9 cellular contexts compared by ENCODE assay signal in the genomic region with DNA sequence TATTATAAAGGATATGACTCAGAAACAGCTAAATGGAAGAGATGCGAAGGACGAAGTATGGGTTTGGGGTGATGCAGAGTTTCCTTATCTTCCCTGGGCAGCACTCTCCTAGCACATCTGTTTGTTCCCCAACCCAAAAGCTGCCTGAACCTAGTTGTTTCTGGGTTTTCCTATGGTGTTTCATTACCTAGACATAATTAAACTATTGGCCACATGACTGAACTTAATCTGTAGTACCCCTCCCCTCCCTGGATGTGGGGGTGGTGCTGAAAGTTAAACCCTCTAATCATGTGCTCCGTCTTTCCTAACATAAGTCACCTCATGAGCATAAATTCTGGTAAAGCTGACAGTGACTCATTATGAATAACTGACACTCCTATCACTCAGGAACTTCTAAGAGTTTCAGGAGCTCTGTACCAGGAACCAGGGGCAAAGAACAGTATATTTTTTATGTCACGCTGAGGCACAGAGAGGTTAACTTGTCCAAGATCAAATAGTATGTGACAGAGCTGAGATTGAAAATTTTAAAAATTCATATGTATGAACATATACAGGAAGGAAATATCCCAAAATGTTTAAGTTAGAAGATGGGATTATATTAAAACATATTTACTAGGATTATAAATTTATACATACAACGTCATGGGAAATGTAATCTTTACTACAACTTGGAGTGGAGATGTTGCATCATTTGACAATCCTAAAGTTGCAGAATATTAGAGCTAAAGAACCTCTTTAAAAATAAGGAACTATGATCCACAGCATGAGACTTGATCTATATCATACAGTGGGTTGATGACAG. TPM values are rescaled to one million over a fixed set of nuclear protein-coding genes. Genes with fewer than 3 reads are reported as not detected.
DNase-seq lines count a peak whose midpoint lies in the region; ATAC-seq, FAIRE-seq and TF ChIP-seq lines count a peak whose summit lies in the region.
"Had no signal": no experiment of that assay in that cellular context is flagged by ENCODE, and none has a peak within 500 bp of the region (broad histone marks: within the 10 kb centered on the region; RNA-seq: fewer than 3 reads in every experiment).

No MANE protein-coding gene starts in this region.

- FAIRE-seq in GM12878 (lab: Jason Lieb, UNC): no peak

- H3K4me1 ChIP-seq in PC-9 (replicated peaks; ENCODE audit: insufficient read depth): peaks cover 49% of the 10 kb centered on the region
- H3K4me1 ChIP-seq in GM12878 (ENCODE audit: control insufficient read depth, insufficient read depth, low read length): no peaks in the 10 kb centered on the region
- peaks cover 12% of the 10 kb centered on the region for H3K4me1 ChIP-seq in smooth muscle cell (ENCODE audit: low read depth)

- DNase-seq in GM03348 (ENCODE audit: low spot score) (peak; percentile 16), PC-9 (peak; percentile 33 to 86), GM12878 (ENCODE audit: low read depth, low spot score) (no peak), smooth muscle cell (lab: John Stamatoyannopoulos, UW; ENCODE audit: unreplicated experiment) (no peak), G401 (ENCODE audit: low spot score) (no peak), inferior parietal cortex (ENCODE audit: extremely low spot score) (no peak)
- DNase-seq: heart right ventricle had no signal

- BruUV-seq in PC-9 (replicated peaks; lab: Mats Ljungman, UMichigan) (no TSS peak), GM12878 (replicated peaks; lab: Mats Ljungman, UMichigan) (no TSS peak)

- H3K9me2 ChIP-seq in PC-9 (ENCODE audit: insufficient read depth): no peaks in the 10 kb centered on the region

- no peak for TF ChIP-seq RAD21 in GM12878 (IDR thresholded peaks at IDR 0.05; ENCODE audit: insufficient read depth, low read depth, low read length)

- CTCF ChIA-PET in PC-9 (lab: Charles Lee): interaction anchor here (0.5 to 1.0 kb wide), 5 partner anchors 38 to 577 kb away, joined by 3 to 6 read pairs (median 3); no protein-coding TSS in a partner anchor
- CTCF ChIA-PET in GM12878 (lab: Yijun Ruan, JAX): interaction anchor here (0.9 to 2.7 kb wide), 3 partner anchors 61 to 71 kb away, joined by 3 to 13 read pairs (median 7); no protein-coding TSS in a partner anchor

- H3K27ac ChIP-seq in PC-9: peak overlapping the region; percentile 85
- H3K27ac ChIP-seq in GM12878 (ENCODE audit: control insufficient read depth, insufficient read depth): no peak overlapping the region
- no peak overlapping the region for H3K27ac ChIP-seq in smooth muscle cell (ENCODE audit: low read depth)

- in situ Hi-C loops in GM12878 (cut with MboI): no loop called here
- in situ Hi-C loops in G401 (cut with HindIII; ENCODE audit: low sequenced_read_pairs): no loop called here

- intact Hi-C loops in PC-9 (cut with micrococcal nuclease; ENCODE audit: unreplicated experiment) (loop anchor here (1.0 kb wide), 1 partner anchor 15 kb away; no protein-coding TSS in a partner anchor), GM12878 (cut with micrococcal nuclease; ENCODE audit: unreplicated experiment) (no loop called here)

- H3K9ac ChIP-seq in GM12878 (ENCODE audit: control insufficient read depth, insufficient read depth, low read length): no peak overlapping the region
- no peak overlapping the region for H3K9ac ChIP-seq in smooth muscle cell (ENCODE audit: low read depth)

- ATAC-seq in GM12878 (no peak), GM21423 (IDR thresholded peaks at IDR 0.05; ENCODE audit: unreplicated experiment) (no peak), GM21717 (IDR thresholded peaks at IDR 0.05; ENCODE audit: unreplicated experiment) (no peak)

- H3F3A ChIP-seq in PC-9 (ENCODE audit: insufficient read depth, low read depth) (peaks cover 15% of the 10 kb centered on the region), smooth muscle cell (ENCODE audit: low read depth) (no peaks in the 10 kb centered on the region)

- TF ChIP-seq CTCF in PC-9 (conservative IDR thresholded peaks at IDR 0.05) (no peak), GM12878 (IDR thresholded peaks at IDR 0.05 in 2 of 3, conservative IDR thresholded peaks at IDR 0.05 in 1 of 3; ENCODE audit: control insufficient read depth in 2 of 3, extremely low read depth in 1 of 3, insufficient read depth in 1 of 3, low read depth in 3 of 3, low read length in 3 of 3) (no peak), smooth muscle cell (IDR thresholded peaks at IDR 0.05; ENCODE audit: borderline replicate concordance, insufficient read depth, poor library complexity, severe bottlenecking) (no peak)

- WGBS in GM12878 (ENCODE audit: insufficient coverage, insufficient replicate concordance, low lambda C conversion rate, missing lambda C conversion rate): 75% methylated on average over 5 of the region's 5 CpGs
- WGBS in smooth muscle cell (ENCODE audit: low lambda C conversion rate): 59% methylated on average over 5 of the region's 5 CpGs

- SMC1A ChIA-PET in GM12878 (lab: Charles Lee; ENCODE audit: uncharacterized antibody, unreplicated experiment): interaction anchor here (0.6 to 1.8 kb wide), 4 partner anchors 32 to 71 kb away, joined by 3 to 7 read pairs (median 5); no protein-coding TSS in a partner anchor

- RAD21 ChIA-PET in GM12878 (lab: Charles Lee; ENCODE audit: unreplicated experiment): interaction anchor here (0.8 to 2.5 kb wide), 5 partner anchors 50 to 276 kb away, joined by 3 to 12 read pairs (median 4); no protein-coding TSS in a partner anchor

- H2AFZ ChIP-seq in PC-9 (no peak overlapping the region), GM12878 (ENCODE audit: control insufficient read depth, low read depth, low read length) (no peak overlapping the region), smooth muscle cell (ENCODE audit: low read depth) (no peak overlapping the region)

- peaks cover 21% of the 10 kb centered on the region for H3K36me3 ChIP-seq in PC-9 (ENCODE audit: low read depth)
- no peaks in the 10 kb centered on the region for H3K36me3 ChIP-seq in GM12878 (ENCODE audit: control insufficient read depth in 2 of 2, insufficient read depth in 2 of 2, low read length in 1 of 2)
- no peaks in the 10 kb centered on the region for H3K36me3 ChIP-seq in smooth muscle cell (ENCODE audit: low read depth)
- H3K36me3 ChIP-seq: heart right ventricle had no signal

- H3K27me3 ChIP-seq in PC-9 (ENCODE audit: insufficient read depth, low read depth) (no peaks in the 10 kb centered on the region), GM12878 (replicated peaks in 1 of 2; ENCODE audit: control insufficient read depth in 2 of 2, insufficient read depth in 2 of 2, low read length in 1 of 2) (no peaks in the 10 kb centered on the region), smooth muscle cell (ENCODE audit: low read depth) (peaks cover 8% of the 10 kb centered on the region)

- POLR2A ChIA-PET in PC-9 (lab: Charles Lee; ENCODE audit: unreplicated experiment) (interaction anchor here (0.6 to 1.3 kb wide), 4 partner anchors 12 to 172 kb away, joined by 4 to 13 read pairs (median 4); partner anchors contain the start of gene NRF1), GM12878 (lab: Charles Lee) (no interaction called here)

- TF ChIP-seq POLR2A in GM12878 (IDR thresholded peaks at IDR 0.05; ENCODE audit: low read depth, low read length): no peak

- no peaks in the 10 kb centered on the region for H4K20me1 ChIP-seq in PC-9 (ENCODE audit: insufficient read depth)
- H4K20me1 ChIP-seq in GM12878 (ENCODE audit: control insufficient read depth, insufficient read depth): no peaks in the 10 kb centered on the region
- no peaks in the 10 kb centered on the region for H4K20me1 ChIP-seq in smooth muscle cell (ENCODE audit: low read depth)

- H3K4me2 ChIP-seq in PC-9: peak overlapping the region; percentile 48
- no peak overlapping the region for H3K4me2 ChIP-seq in GM12878 (ENCODE audit: control insufficient read depth, insufficient read depth)
- peak overlapping the region; percentile 41 for H3K4me2 ChIP-seq in smooth muscle cell

- H3K79me2 ChIP-seq in PC-9 (ENCODE audit: low read depth) (peaks cover 50% of the 10 kb centered on the region), GM12878 (ENCODE audit: control insufficient read depth, insufficient read depth, low read length) (no peaks in the 10 kb centered on the region), smooth muscle cell (ENCODE audit: low read depth) (no peaks in the 10 kb centered on the region)

- TF ChIP-seq EP300 in GM12878 (IDR thresholded peaks at IDR 0.05; ENCODE audit: borderline replicate concordance in 1 of 2, control insufficient read depth in 1 of 2, low read depth in 2 of 2, low read length in 2 of 2): no peak

- no peaks in the 10 kb centered on the region for H3K9me3 ChIP-seq in PC-9 (ENCODE audit: insufficient read depth, low read depth)
- H3K9me3 ChIP-seq in GM12878 (replicated peaks; ENCODE audit: control insufficient read depth, insufficient read depth, low read length): no peaks in the 10 kb centered on the region
- no peaks in the 10 kb centered on the region for H3K9me3 ChIP-seq in smooth muscle cell (replicated peaks; ENCODE audit: low read depth)
- H3K9me3 ChIP-seq: heart right ventricle had no signal

- H3K4me3 ChIP-seq in PC-9: no peak overlapping the region
- no peak overlapping the region for H3K4me3 ChIP-seq in GM12878
- no peak overlapping the region for H3K4me3 ChIP-seq in smooth muscle cell
- H3K4me3 ChIP-seq: heart right ventricle had no signal

TF ChIP-seq in GM12878, 131 proteins besides CTCF, POLR2A, EP300 and RAD21 (continues in another document):
- TF ChIP-seq EED (IDR thresholded peaks at IDR 0.05; ENCODE audit: low read depth): no peak

RNA-seq across cellular contexts. Expression of gene STRIP2, which starts 4.8 kb away (rescaled TPM):
- 6.4 and 9.5 TPM in 2 replicates for total RNA-seq in PC-9 (2021)
- 2.0 and 2.9 TPM in 2 replicates for total RNA-seq in GM12878 (2013; cell fraction: nucleolus; rRNA removed)
- total RNA-seq in GM12878 (2014; rRNA removed): 1.7 and 1.9 TPM in 2 replicates
- total RNA-seq in GM12878 (2014; rRNA removed; fragmentation: Illumina TruSeq; extraction: Trizol): 1.1 and 1.5 TPM in 2 replicates
- total RNA-seq in GM12878 (2021): 1.7 and 1.8 TPM in 2 replicates
- 0.67 TPM for polyA plus RNA-seq in GM12878 (2011; ENCODE audit: low read depth)
- polyA plus RNA-seq in GM12878 (2011; rRNA removed): 5.4 and 5.8 TPM in 2 replicates
- 3.4 and 4.1 TPM in 2 replicates for polyA plus RNA-seq in GM12878 (2011; cell fraction: cytosol; rRNA removed)
- polyA plus RNA-seq in GM12878 (2011; cell fraction: nucleus; rRNA removed): 19.7 and 21.9 TPM in 2 replicates
- 0.93 and 0.96 TPM in 2 replicates for polyA plus RNA-seq in GM12878 (2012)
- polyA plus RNA-seq in GM12878 (2014; fragmentation: Illumina TruSeq; extraction: Trizol): 1.2 and 1.8 TPM in 2 replicates
- polyA plus RNA-seq in GM12878 (2014; fragmentation: Nextera tagmentation; extraction: Ambion mirVana): under 1 TPM; 0.48 to 0.58 TPM
- polyA plus RNA-seq in GM12878 (2014; rRNA removed): 1.5 and 2.5 TPM in 2 replicates
- polyA plus RNA-seq in GM12878 (2016; fragmentation: Nextera tagmentation; extraction: Ambion mirVana): 1 to 10 TPM; 3.0 to 3.2 TPM
- 5.4 and 5.6 TPM in 2 replicates for polyA minus RNA-seq in GM12878 (2011; rRNA and poly(A)+ RNA removed)
- 1.7 and 2.2 TPM in 2 replicates for polyA minus RNA-seq in GM12878 (2011; cell fraction: cytosol; rRNA and poly(A)+ RNA removed)
- 5.4 and 7.4 TPM in 2 replicates for polyA minus RNA-seq in GM12878 (2011; cell fraction: nucleus; rRNA and poly(A)+ RNA removed)
- total RNA-seq in smooth muscle cell: 1.6 and 6.9 TPM in 2 replicates
- 0.39 and 0.57 TPM in 2 replicates for polyA plus RNA-seq in smooth muscle cell
- 22.8 and 24.8 TPM in 2 replicates for total RNA-seq in G401 (2014; rRNA removed; shearing (Covaris generic))

Comparison
In these comparisons a context has a peak if more than half of its experiments do, and no peak if none do; other contexts are left out.
1. DNase-seq: peak in GM03348 (single experiment) and PC-9 (2 of 2); none in GM12878 (single experiment), smooth muscle cell (single experiment), G401 (single experiment) and inferior parietal cortex (single experiment).